ENCODE assay signal across 16 cellular contexts in the genomic region with DNA sequence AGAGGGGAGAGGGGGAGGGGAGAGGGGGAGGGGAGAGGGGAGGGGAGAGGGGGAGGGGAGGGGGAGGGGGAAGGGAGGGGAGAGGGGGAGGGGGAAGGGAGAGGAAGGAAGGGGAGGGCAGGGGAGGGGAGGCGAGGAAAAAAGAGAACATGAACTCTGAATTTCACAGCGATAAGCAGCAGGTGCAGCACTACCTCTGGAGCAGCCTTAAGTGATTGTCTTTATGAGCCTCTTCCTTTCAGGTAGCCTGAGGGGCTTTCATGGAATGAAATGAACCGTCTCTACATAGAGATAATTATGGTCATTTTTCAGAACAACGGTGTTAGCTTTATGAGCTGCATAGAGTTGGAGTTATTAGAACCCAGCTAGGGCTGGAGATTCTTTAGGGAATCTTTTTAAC. TPM values are rescaled to one million over a fixed set of nuclear protein-coding genes. Genes with fewer than 3 reads are reported as not detected.
DNase-seq lines count a peak whose midpoint lies in the region; ATAC-seq and TF ChIP-seq lines count a peak whose summit lies in the region.
"Had no signal": no experiment of that assay in that cellular context is flagged by ENCODE, and none has a peak within 500 bp of the region (broad histone marks: within the 10 kb centered on the region; RNA-seq: fewer than 3 reads in every experiment).

No MANE protein-coding gene starts in this region.

- H3K4me1 ChIP-seq in psoas muscle, result no peaks in the 10 kb centered on the region

- ATAC-seq in GM18502 (IDR thresholded peaks at IDR 0.05; ENCODE audit: poor library complexity, unreplicated experiment), result no peak
- ATAC-seq in psoas muscle, result no peak
- no peak for ATAC-seq in HG02885 (IDR thresholded peaks at IDR 0.05; ENCODE audit: poor library complexity, unreplicated experiment)
- ATAC-seq: GM23338 had no signal

- H3K27me3 ChIP-seq in psoas muscle (ENCODE audit: insufficient read depth in 3 of 3, low read length in 2 of 3), result no peaks in the 10 kb centered on the region

- 71 to 84% (median 79%) methylated on average over 4 of the region's 4 CpGs for WGBS in psoas muscle, 3 donors

- no peak overlapping the region for H3K27ac ChIP-seq in psoas muscle
- H3K27ac ChIP-seq: SK-N-MC had no signal

- H3K36me3 ChIP-seq in psoas muscle (ENCODE audit: insufficient read depth in 1 of 2, low read depth in 1 of 2), result no peaks in the 10 kb centered on the region

- peak; percentile 67 for DNase-seq in COR-L47 (lab: John Stamatoyannopoulos, UW)
- DNase-seq in NCI-H1105 (lab: John Stamatoyannopoulos, UW), result peak; percentile 76
- DNase-seq in NCI-H2029 (lab: John Stamatoyannopoulos, UW), result peak; percentile 70
- peak; percentile 92 for DNase-seq in NCI-H345 treated with DMSO at 0.1 percent for 48 hours (lab: John Stamatoyannopoulos, UW; ENCODE audit: unreplicated experiment)
- no peak for DNase-seq in stimulated activated CD4-positive, alpha-beta T cell treated with anti-CD3 and anti-CD28 coated beads, Interleukin-15, amount 100 ng/mL, for 24 hours
- no peak for DNase-seq in psoas muscle
- DNase-seq: Karpas-422, MM.1S, NCI-H1694 treated with DMSO at 0.1 percent for 48 hours, NCI-H524, T-helper 1 cell had no signal

- intact Hi-C loops in psoas muscle (cut with DNase I), result no loop called here

- H3K4me3 ChIP-seq in psoas muscle, result no peak overlapping the region
- H3K4me3 ChIP-seq: GM23338, SK-N-MC had no signal

- TF ChIP-seq CTCF in psoas muscle (IDR thresholded peaks at IDR 0.05), result no peak

- H3K9me3 ChIP-seq in psoas muscle, result no peaks in the 10 kb centered on the region

RNA-seq across cellular contexts. Expression of a gene that starts 18.1 kb away (rescaled TPM):
- not detected for total RNA-seq in psoas muscle
- polyA plus RNA-seq in psoas muscle, result not detected
- total RNA-seq: A673, GM23338 had no signal
- polyA plus RNA-seq: GM23338 had no signal

Comparison
In these comparisons a context has a peak if more than half of its experiments do, and no peak if none do; other contexts are left out.
1. DNase-seq: peak in COR-L47 (single experiment), NCI-H1105 (single experiment), NCI-H2029 (single experiment) and NCI-H345 treated with DMSO at 0.1 percent for 48 hours (single experiment); none in stimulated activated CD4-positive, alpha-beta T cell treated with anti-CD3 and anti-CD28 coated beads, Interleukin-15, amount 100 ng/mL, for 24 hours (single experiment) and psoas muscle (0 of 2).